8 cellular contexts compared by ENCODE assay signal in genomic region chr19:11096210-11096841, GRCh38. TPM values are rescaled to one million over a fixed set of nuclear protein-coding genes. Genes with fewer than 3 reads are reported as not detected.
DNase-seq lines count a peak whose midpoint lies in the region; ATAC-seq and TF ChIP-seq lines count a peak whose summit lies in the region.

No MANE protein-coding gene starts in this region.

- TF ChIP-seq POLR2A in GM18505 (IDR thresholded peaks at IDR 0.05; ENCODE audit: borderline replicate concordance, extremely low read depth, insufficient read depth, insufficient read length) = peak; percentile 46

- DNase-seq in activated CD4-positive, CD25-positive, alpha-beta regulatory T cell treated with anti-CD3 and anti-CD28 coated beads, Interleukin-2, amount 50 U/mL, for 72 hours = peak; percentile 52
- DNase-seq in pulmonary artery endothelial cell (ENCODE audit: low read depth, low spot score) = peak; percentile 24
- DNase-seq in pons (ENCODE audit: low spot score) = no peak
- DNase-seq in NK-92 (lab: John Stamatoyannopoulos, UW; ENCODE audit: unreplicated experiment) = no peak
- DNase-seq in NCI-H2107 (lab: John Stamatoyannopoulos, UW) = no peak

- ATAC-seq in GM18505 (IDR thresholded peaks at IDR 0.05; ENCODE audit: unreplicated experiment) (peak; percentile 39), HG02973 (IDR thresholded peaks at IDR 0.05; ENCODE audit: unreplicated experiment) (peak; percentile 37), esophagus mucosa (peak; percentile 7)

RNA-seq across cellular contexts. Expression of gene LDLR, which starts 7.1 kb away (rescaled TPM):
- total RNA-seq in esophagus mucosa = 117 TPM
- total RNA-seq in pulmonary artery endothelial cell = 98.5 and 115 TPM in 2 replicates

RNA-seq across cellular contexts. Expression of gene SPC24, which starts 59.3 kb away (rescaled TPM):
- total RNA-seq in esophagus mucosa (17.1 TPM), pulmonary artery endothelial cell (108 and 116 TPM in 2 replicates)

Comparison
In these comparisons a context has a peak if more than half of its experiments do, and no peak if none do; other contexts are left out.
1. DNase-seq: peak in activated CD4-positive, CD25-positive, alpha-beta regulatory T cell treated with anti-CD3 and anti-CD28 coated beads, Interleukin-2, amount 50 U/mL, for 72 hours (single experiment) and pulmonary artery endothelial cell (single experiment); none in pons (single experiment), NK-92 (single experiment) and NCI-H2107 (single experiment).
2. Peak in every context shown above with its lines, with median percentiles within 50 percentile points of each other: ATAC-seq.